17 cellular contexts compared by ENCODE assay signal in genomic region chr10:101564490-101564991, GRCh38. TPM values are rescaled to one million over a fixed set of nuclear protein-coding genes. Genes with fewer than 3 reads are reported as not detected.
DNase-seq lines count a peak whose midpoint lies in the region; ATAC-seq and TF ChIP-seq lines count a peak whose summit lies in the region.
"Had no signal": no experiment of that assay in that cellular context is flagged by ENCODE, and none has a peak within 500 bp of the region (broad histone marks: within the 10 kb centered on the region; RNA-seq: fewer than 3 reads in every experiment).

No MANE protein-coding gene starts in this region.

- DNase-seq in Right ventricle myocardium superior (peak; percentile 29), right atrium auricular region (ENCODE audit: low spot score) (no peak), ecto neural progenitor cell (ENCODE audit: low spot score) (peak; percentile 38), omental fat pad (ENCODE audit: low spot score) (peak; percentile 14), aorta (peak; percentile 31 to 55), NCI-H146 (lab: John Stamatoyannopoulos, UW) (no peak)
- DNase-seq in stimulated activated naive CD8-positive, alpha-beta T cell treated with anti-CD3 and anti-CD28 coated beads, Interleukin-15, Interleukin-2, amounts not matched to agents 100 U/mL and 50 U/mL, for 24 hours = no peak
- DNase-seq in activated T-cell treated with anti-CD3 and anti-CD28 coated beads, Interleukin-2, amount 50 U/mL, for 72 hours = no peak
- DNase-seq: AML-193, Caco-2, DMS53, KG1, NCI-H1048, NCI-H1694, NCI-H446, NCI-H748 treated with DMSO at 0.1 percent for 48 hours had no signal

- intact Hi-C loops in Right ventricle myocardium superior (cut with DNase I) = loop anchor here (10.0 kb wide), 1 partner anchor 280 kb away; no protein-coding TSS in a partner anchor
- intact Hi-C loops in aorta (cut with DNase I) = no loop called here

- H3K4me1 Mint-ChIP-seq in activated T-cell treated with anti-CD3 and anti-CD28 coated beads, Interleukin-2, amount 50 U/mL, for 72 hours (ENCODE audit: low read depth) = peaks cover 15% of the 10 kb centered on the region

- H3K4me3 Mint-ChIP-seq in activated T-cell treated with anti-CD3 and anti-CD28 coated beads, Interleukin-2, amount 50 U/mL, for 72 hours = no peak overlapping the region

- peaks cover 56% of the 10 kb centered on the region for H3K27me3 Mint-ChIP-seq in activated T-cell treated with anti-CD3 and anti-CD28 coated beads, Interleukin-2, amount 50 U/mL, for 72 hours (ENCODE audit: low read depth)

- H3K27me3 ChIP-seq in right atrium auricular region (peaks cover 0 to 20% of the 10 kb centered on the region in 2 donors), aorta (ENCODE audit: control insufficient read depth in 1 of 2, insufficient read depth in 2 of 2, low read length in 1 of 2) (no peaks in the 10 kb centered on the region)

- no peaks in the 10 kb centered on the region for H3K9me3 Mint-ChIP-seq in activated T-cell treated with anti-CD3 and anti-CD28 coated beads, Interleukin-2, amount 50 U/mL, for 72 hours

- H3K27ac Mint-ChIP-seq in activated T-cell treated with anti-CD3 and anti-CD28 coated beads, Interleukin-2, amount 50 U/mL, for 72 hours = no peak overlapping the region

- H3K27ac ChIP-seq in right atrium auricular region (no peak overlapping the region), aorta (ENCODE audit: low read depth in 1 of 2, low read length in 2 of 2) (no peak overlapping the region)

- H3K4me1 ChIP-seq in right atrium auricular region = peaks cover 0 to 12% of the 10 kb centered on the region in 2 donors
- no peaks in the 10 kb centered on the region for H3K4me1 ChIP-seq in aorta (ENCODE audit: control insufficient read depth in 1 of 2, insufficient read depth in 2 of 2, low read length in 2 of 2)
- H3K4me1 ChIP-seq: Caco-2 had no signal

- ATAC-seq in Right ventricle myocardium superior (ENCODE audit: poor library complexity) = no peak
- no peak for ATAC-seq in omental fat pad (ENCODE audit: low FRiP score)
- no peak for ATAC-seq in aorta (ENCODE audit: low FRiP score)
- ATAC-seq in stimulated activated naive CD8-positive, alpha-beta T cell treated with anti-CD3 and anti-CD28 coated beads, Interleukin-15, Interleukin-2, amounts not matched to agents 100 U/mL and 50 U/mL, for 24 hours = no peak
- no peak for ATAC-seq in activated T-cell treated with anti-CD3 and anti-CD28 coated beads, Interleukin-2, amount 50 U/mL, for 72 hours (replicated peaks in 1 of 2)
- ATAC-seq: HCT116 had no signal

- 77 to 83% methylated on average over 15 of the region's 15 CpGs for WGBS in aorta, 2 donors

- H3K4me3 ChIP-seq in right atrium auricular region = no peak overlapping the region
- H3K4me3 ChIP-seq in aorta (ENCODE audit: low read length in 2 of 2) = no peak overlapping the region

- H3K36me3 ChIP-seq in right atrium auricular region (no peaks in the 10 kb centered on the region), aorta (ENCODE audit: control insufficient read depth in 1 of 2, insufficient read depth in 2 of 2, low read length in 1 of 2) (no peaks in the 10 kb centered on the region)

- no peak for TF ChIP-seq CTCF in right atrium auricular region (IDR thresholded peaks at IDR 0.05)
- no peak for TF ChIP-seq CTCF in omental fat pad (IDR thresholded peaks at IDR 0.05)

- H3K36me3 Mint-ChIP-seq in activated T-cell treated with anti-CD3 and anti-CD28 coated beads, Interleukin-2, amount 50 U/mL, for 72 hours (ENCODE audit: insufficient read depth in 2 of 2) = no peaks in the 10 kb centered on the region

- no peaks in the 10 kb centered on the region for H3K9me3 ChIP-seq in right atrium auricular region
- no peaks in the 10 kb centered on the region for H3K9me3 ChIP-seq in aorta (ENCODE audit: control insufficient read depth, low read length)
- H3K9me3 ChIP-seq: Caco-2 had no signal

RNA-seq across cellular contexts. Expression of gene POLL, which starts 23.5 kb away (rescaled TPM):
- 15.8 TPM for total RNA-seq in Right ventricle myocardium superior
- 10 to 100 TPM; 13.0 to 25.5 TPM for total RNA-seq in right atrium auricular region
- 10 to 100 TPM; 10.8 to 22.0 (median 16.1) TPM for total RNA-seq in omental fat pad
- total RNA-seq in aorta = 10 to 100 TPM; 16.9 to 31.5 TPM
- polyA plus RNA-seq in aorta = 10 to 100 TPM; 13.3 to 53.8 TPM
- 10 to 100 TPM; 34.8 to 38.0 TPM for total RNA-seq in activated T-cell treated with anti-CD3 and anti-CD28 coated beads, Interleukin-2, amount 50 U/mL, for 72 hours

RNA-seq across cellular contexts. Expression of gene DPCD, which starts 23.6 kb away (rescaled TPM):
- total RNA-seq in Right ventricle myocardium superior (22.7 TPM), right atrium auricular region (10 to 100 TPM; 32.0 to 40.3 TPM), omental fat pad (10 to 100 TPM in 3 of 4 donors, 1 to 10 TPM in 1; 9.8 to 16.9 (median 13.0) TPM), aorta (1 to 10 TPM; 5.5 to 9.8 TPM)
- 10 to 100 TPM; 11.9 to 27.6 TPM for polyA plus RNA-seq in aorta
- 1 to 10 TPM; 4.5 to 4.7 TPM for total RNA-seq in activated T-cell treated with anti-CD3 and anti-CD28 coated beads, Interleukin-2, amount 50 U/mL, for 72 hours

Comparison
In these comparisons a context has a peak if more than half of its experiments do, and no peak if none do; other contexts are left out.
1. DNase-seq: peak in Right ventricle myocardium superior (single experiment), ecto neural progenitor cell (single experiment), omental fat pad (single experiment) and aorta (2 of 2); none in right atrium auricular region (single experiment), stimulated activated naive CD8-positive, alpha-beta T cell treated with anti-CD3 and anti-CD28 coated beads, Interleukin-15, Interleukin-2, amounts not matched to agents 100 U/mL and 50 U/mL, for 24 hours (single experiment), activated T-cell treated with anti-CD3 and anti-CD28 coated beads, Interleukin-2, amount 50 U/mL, for 72 hours (0 of 2) and NCI-H146 (single experiment).